In genomic region chr1:16367968-16368910, GRCh38 we compare ENCODE assay signal across 8 cellular contexts. TPM values are rescaled to one million over a fixed set of nuclear protein-coding genes. Genes with fewer than 3 reads are reported as not detected.
A peak's percentile ranks its signal among the peaks of the same experiment; 100 is the strongest.
DNase-seq lines count a peak whose midpoint lies in the region.

No MANE protein-coding gene starts in this region.

- H3K4me1 ChIP-seq in HAP-1 = peaks cover 11% of the 10 kb centered on the region
- peaks cover 3 to 46% (median 35%) of the 10 kb centered on the region in 5 donors for H3K4me1 ChIP-seq in subcutaneous abdominal adipose tissue (ENCODE audit: control insufficient read depth in 5 of 5, insufficient read depth in 5 of 5, low read length in 5 of 5)

- DNase-seq in A172 (ENCODE audit: low spot score) (peak; percentile 70), HAP-1 (ENCODE audit: low spot score in 2 of 2) (peak in 1 of 2 experiments; percentile 35), iPS-NIHi11 (ENCODE audit: low spot score) (peak; percentile 67), COLO668 (lab: John Stamatoyannopoulos, UW; ENCODE audit: unreplicated experiment) (no peak), dedifferentiated amniotic fluid mesenchymal stem cell (ENCODE audit: extremely low spot score) (no peak), OCI-M2 (lab: John Stamatoyannopoulos, UW; ENCODE audit: unreplicated experiment) (no peak)

- no peaks in the 10 kb centered on the region for H3K9me3 ChIP-seq in HAP-1
- H3K9me3 ChIP-seq in subcutaneous abdominal adipose tissue (ENCODE audit: control insufficient read depth in 5 of 5, low read length in 5 of 5) = no peaks in the 10 kb centered on the region

- in situ Hi-C loops in HAP-1 (cut with MboI; ENCODE audit: low sequenced_read_pairs) = loop anchor here (10.0 kb wide), 1 partner anchor 293 kb away; the partner anchor contains the start of gene FAM131C

- peak overlapping the region; percentile 64 to 97 (median 94) for H3K9ac ChIP-seq in subcutaneous abdominal adipose tissue (ENCODE audit: low read length in 5 of 5)

- H3K36me3 ChIP-seq in HAP-1 (replicated peaks) = peaks cover 2% of the 10 kb centered on the region; the same call in 1 of the 2 replicates
- no peaks in the 10 kb centered on the region for H3K36me3 ChIP-seq in subcutaneous abdominal adipose tissue (ENCODE audit: control insufficient read depth in 5 of 5, insufficient read depth in 5 of 5, low read length in 5 of 5)

- peak overlapping the region; percentile 97 for H3K4me3 ChIP-seq in HAP-1
- peak overlapping the region; percentile 83 to 91 (median 90) for H3K4me3 ChIP-seq in subcutaneous abdominal adipose tissue (ENCODE audit: low read depth in 1 of 5, low read length in 5 of 5)

- H3K27me3 ChIP-seq in HAP-1 (ENCODE audit: low read depth) (no peaks in the 10 kb centered on the region), subcutaneous abdominal adipose tissue (ENCODE audit: control insufficient read depth in 5 of 5, insufficient read depth in 4 of 5, low read length in 5 of 5) (no peaks in the 10 kb centered on the region)

- WGBS in adipose tissue, 3 donors = 2 to 4% (median 3%) methylated on average over 24 of the region's 24 CpGs

- peak overlapping the region; percentile 82 for H3K27ac ChIP-seq in adipose tissue (ENCODE audit: low read depth, low read length)
- peak overlapping the region; percentile 97 for H3K27ac ChIP-seq in subcutaneous abdominal adipose tissue (ENCODE audit: low read depth, low read length)

RNA-seq across cellular contexts. Expression of gene SZRD1, which starts 1.2 kb away (rescaled TPM):
- total RNA-seq in A172 (2014; rRNA removed; shearing (Covaris generic)) = 66.1 and 72.9 TPM in 2 replicates
- 10 to 100 TPM; 30.1 to 93.6 (median 84.9) TPM for polyA plus RNA-seq in adipose tissue

RNA-seq across cellular contexts. Expression of gene FBXO42, which starts 16.0 kb away (rescaled TPM):
- total RNA-seq in A172 (2014; rRNA removed; shearing (Covaris generic)) = 6.4 and 13.9 TPM in 2 replicates
- polyA plus RNA-seq in adipose tissue = 10 to 100 TPM in 2 of 3 donors, 1 to 10 TPM in 1; 7.4 to 12.4 (median 10.1) TPM

Comparison
In these comparisons a context has a peak if more than half of its experiments do, and no peak if none do; other contexts are left out.
1. DNase-seq: peak in A172 (single experiment) and iPS-NIHi11 (single experiment); none in COLO668 (single experiment), dedifferentiated amniotic fluid mesenchymal stem cell (single experiment) and OCI-M2 (single experiment).